Comparison of ENCODE assay signal across 8 cellular contexts in the genomic region with DNA sequence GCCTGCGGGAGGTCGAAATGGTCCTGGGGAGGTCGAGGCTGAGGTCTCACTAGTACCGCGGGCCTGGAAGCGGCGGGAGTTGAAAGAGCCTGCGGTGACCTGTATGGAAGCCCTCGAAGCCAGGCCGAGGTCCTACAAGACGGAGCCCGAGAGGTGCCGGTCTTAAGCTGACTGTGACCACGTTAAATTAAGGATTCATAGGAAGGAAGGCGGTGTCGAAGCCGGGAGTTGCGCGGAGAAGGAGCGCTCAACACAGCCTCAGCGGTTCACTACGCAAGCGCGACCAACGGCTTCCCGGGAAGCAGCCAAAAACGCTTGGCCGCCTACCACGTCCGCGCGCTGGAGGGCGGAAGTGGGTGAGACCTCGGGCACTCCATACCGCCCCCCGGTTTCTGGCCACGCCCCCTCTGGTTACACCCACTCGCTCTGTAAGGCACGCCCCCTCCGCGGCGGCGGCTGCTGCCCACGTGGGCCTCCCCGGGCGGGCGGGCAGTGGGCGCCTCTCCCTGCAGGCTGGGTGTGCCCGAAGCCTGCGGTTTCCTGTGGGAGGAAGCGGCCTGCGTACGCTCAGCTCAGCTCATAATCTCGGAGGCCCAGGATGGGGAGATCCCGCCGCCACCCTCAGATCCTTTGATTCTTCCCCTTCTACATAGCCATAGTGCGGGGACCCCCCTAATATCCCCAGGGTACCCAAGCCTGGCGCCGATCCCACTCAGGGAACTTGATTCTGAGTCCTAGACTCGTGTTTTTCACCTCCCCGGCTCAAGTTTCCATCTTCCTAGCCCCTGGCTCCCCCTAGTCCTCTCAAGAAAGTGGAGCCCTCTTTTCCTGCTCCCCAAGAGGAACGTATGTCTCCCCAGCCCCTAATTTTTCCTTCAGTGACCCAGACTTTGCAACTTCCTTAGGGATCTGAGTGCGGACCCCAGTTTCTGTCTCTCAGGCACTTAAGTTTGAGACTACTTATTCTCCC. TPM values are rescaled to one million over a fixed set of nuclear protein-coding genes. Genes with fewer than 3 reads are reported as not detected.
DNase-seq lines count a peak whose midpoint lies in the region; ATAC-seq and TF ChIP-seq lines count a peak whose summit lies in the region.

No MANE protein-coding gene starts in this region.

- ATAC-seq in GM21529 (IDR thresholded peaks at IDR 0.05; ENCODE audit: unreplicated experiment), result peak; percentile 64
- ATAC-seq in mucosa of descending colon, result peak; percentile 90

- H3K4me1 ChIP-seq in OCI-LY1 (ENCODE audit: insufficient read depth, low read length, severe bottlenecking) (peaks cover 40% of the 10 kb centered on the region), mucosa of descending colon (ENCODE audit: low read depth) (peaks cover 40% of the 10 kb centered on the region)

- DNase-seq in DMS114 treated with DMSO at 0.1 percent for 48 hours (lab: John Stamatoyannopoulos, UW; ENCODE audit: unreplicated experiment) (peak; percentile 76), HuH-7.5 (ENCODE audit: low spot score) (peak; percentile 94), activated T-cell treated with anti-CD3 and anti-CD28 coated beads for 1 hour (ENCODE audit: low read depth) (peak; percentile 100), epidermal melanocyte (ENCODE audit: insufficient read length, low spot score) (peak; percentile 90), mucosa of descending colon (peak; percentile 99 to 100 (median 100))
- peak; percentile 98 to 100 for DNase-seq in stimulated activated CD8-positive, alpha-beta memory T cell treated with anti-CD3 and anti-CD28 coated beads, Interleukin-2, amount 100 ng/mL, for 48 hours (ENCODE audit: low read depth in 2 of 2)

- TF ChIP-seq CTCF in OCI-LY1 (IDR thresholded peaks at IDR 0.05; ENCODE audit: low read length), result no peak
- peak; percentile 8 for TF ChIP-seq CTCF in mucosa of descending colon (IDR thresholded peaks at IDR 0.05)

- peak overlapping the region; percentile 71 for H3K4me3 ChIP-seq in OCI-LY1 (ENCODE audit: low read depth, low read length, poor library complexity, severe bottlenecking)
- H3K4me3 ChIP-seq in mucosa of descending colon, result peak overlapping the region; percentile 38

- H3K27ac ChIP-seq in OCI-LY1 (ENCODE audit: low read depth, low read length, poor library complexity, severe bottlenecking), result peak overlapping the region; percentile 93

- H3K9me3 ChIP-seq in OCI-LY1 (ENCODE audit: low read length), result no peaks in the 10 kb centered on the region
- H3K9me3 ChIP-seq in mucosa of descending colon, result no peaks in the 10 kb centered on the region

- intact Hi-C loops in mucosa of descending colon (cut with DNase I, micrococcal nuclease), result no loop called here

- H3K79me2 ChIP-seq in OCI-LY1 (ENCODE audit: insufficient read depth, low read length), result no peaks in the 10 kb centered on the region

- H3K9ac ChIP-seq in OCI-LY1 (ENCODE audit: low read length), result peak overlapping the region; percentile 89

- H3K9me2 ChIP-seq in OCI-LY1 (ENCODE audit: low read depth, low read length), result no peaks in the 10 kb centered on the region

- H3K27me3 ChIP-seq in OCI-LY1 (ENCODE audit: insufficient read depth, low read length), result no peaks in the 10 kb centered on the region

- no peak overlapping the region for H2AFZ ChIP-seq in OCI-LY1 (ENCODE audit: low read length)

- peak overlapping the region; percentile 88 for H3K4me2 ChIP-seq in OCI-LY1 (ENCODE audit: low read length)

- no peaks in the 10 kb centered on the region for H3K36me3 ChIP-seq in OCI-LY1 (ENCODE audit: insufficient read depth, low read length)
- H3K36me3 ChIP-seq in mucosa of descending colon (ENCODE audit: low read depth), result no peaks in the 10 kb centered on the region

- no peaks in the 10 kb centered on the region for H4K20me1 ChIP-seq in OCI-LY1 (ENCODE audit: insufficient read depth, low read length)

- no peaks in the 10 kb centered on the region for H3F3A ChIP-seq in OCI-LY1 (ENCODE audit: insufficient read depth, low read length)

RNA-seq across cellular contexts. Expression of a gene that starts 3.4 kb away (rescaled TPM):
- total RNA-seq in mucosa of descending colon, result 100 to 1,000 TPM in 1 of 3 donors, 10 to 100 TPM in 2; 10.3 to 109 (median 36.2) TPM

RNA-seq across cellular contexts. Expression of a gene that starts 41.8 kb away (rescaled TPM):
- total RNA-seq in mucosa of descending colon, result 10 to 100 TPM; 13.2 to 14.5 (median 13.6) TPM

RNA-seq across cellular contexts. Expression of a gene that starts 42.3 kb away (rescaled TPM):
- total RNA-seq in mucosa of descending colon, result under 1 TPM in 1 of 3 donors, not detected in 2; 0.41 TPM

RNA-seq across cellular contexts. Expression of a gene that starts 52.0 kb away (rescaled TPM):
- total RNA-seq in mucosa of descending colon, result under 1 TPM; 0.17 to 0.39 (median 0.22) TPM

Comparison
In these comparisons a context has a peak if more than half of its experiments do, and no peak if none do; other contexts are left out.
1. Peak in every context shown above with its lines: DNase-seq, ATAC-seq, H3K4me3 ChIP-seq and H3K27ac ChIP-seq.